ENCODE assay signal across 1 cellular context in genomic region chr19:17021793-17022590, GRCh38.
TF ChIP-seq lines count a peak whose summit lies in the region.

No MANE protein-coding gene starts in this region.

TF ChIP-seq in endothelial cell of umbilical vein, 7 proteins besides CTCF, POLR2A, EP300 and RAD21 (continued from another document):
- TF ChIP-seq EZH2 (IDR thresholded peaks at IDR 0.05; ENCODE audit: borderline replicate concordance, low read depth, low read length, severe bottlenecking) (no peak), FOS (IDR thresholded peaks at IDR 0.05; ENCODE audit: borderline replicate concordance, insufficient read depth, low read length) (no peak), GATA2 (IDR thresholded peaks at IDR 0.05; ENCODE audit: insufficient read depth, insufficient read length, low read depth, low read length) (no peak)
TF ChIP-seq in endothelial cell of umbilical vein: peak in this region for 0.
